ENCODE assay signal across 2 cellular contexts in the genomic region with DNA sequence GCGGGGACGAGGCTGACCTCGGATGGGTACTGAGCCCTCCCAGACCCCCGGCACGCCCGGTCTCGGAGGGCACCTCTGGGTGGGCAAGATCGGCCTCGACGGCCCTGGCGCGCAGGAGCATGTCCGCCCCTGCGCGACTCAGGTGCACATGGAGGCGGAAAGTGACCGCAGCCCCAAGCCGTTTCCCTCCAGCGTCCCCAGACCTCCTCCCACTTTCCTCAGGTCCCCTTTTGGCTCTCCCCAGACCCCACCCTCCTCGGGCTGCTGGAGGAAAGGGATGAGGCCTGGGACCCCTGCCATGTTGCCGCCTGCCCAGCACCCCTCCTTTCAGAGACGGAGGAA.
TF ChIP-seq lines count a peak whose summit lies in the region.

No MANE protein-coding gene starts in this region.

TF ChIP-seq in SK-N-SH, 30 proteins besides CTCF, POLR2A, EP300 and RAD21 (continued from another document):
- TF ChIP-seq SIN3A (IDR thresholded peaks at IDR 0.05; ENCODE audit: borderline replicate concordance, low read depth, low read length) = no peak

TF ChIP-seq in SK-N-SH treated with all-trans-retinoic acid at 6 μM for 48 hours, 23 proteins besides CTCF, POLR2A, EP300 and RAD21:
- TF ChIP-seq, protein P1, sequence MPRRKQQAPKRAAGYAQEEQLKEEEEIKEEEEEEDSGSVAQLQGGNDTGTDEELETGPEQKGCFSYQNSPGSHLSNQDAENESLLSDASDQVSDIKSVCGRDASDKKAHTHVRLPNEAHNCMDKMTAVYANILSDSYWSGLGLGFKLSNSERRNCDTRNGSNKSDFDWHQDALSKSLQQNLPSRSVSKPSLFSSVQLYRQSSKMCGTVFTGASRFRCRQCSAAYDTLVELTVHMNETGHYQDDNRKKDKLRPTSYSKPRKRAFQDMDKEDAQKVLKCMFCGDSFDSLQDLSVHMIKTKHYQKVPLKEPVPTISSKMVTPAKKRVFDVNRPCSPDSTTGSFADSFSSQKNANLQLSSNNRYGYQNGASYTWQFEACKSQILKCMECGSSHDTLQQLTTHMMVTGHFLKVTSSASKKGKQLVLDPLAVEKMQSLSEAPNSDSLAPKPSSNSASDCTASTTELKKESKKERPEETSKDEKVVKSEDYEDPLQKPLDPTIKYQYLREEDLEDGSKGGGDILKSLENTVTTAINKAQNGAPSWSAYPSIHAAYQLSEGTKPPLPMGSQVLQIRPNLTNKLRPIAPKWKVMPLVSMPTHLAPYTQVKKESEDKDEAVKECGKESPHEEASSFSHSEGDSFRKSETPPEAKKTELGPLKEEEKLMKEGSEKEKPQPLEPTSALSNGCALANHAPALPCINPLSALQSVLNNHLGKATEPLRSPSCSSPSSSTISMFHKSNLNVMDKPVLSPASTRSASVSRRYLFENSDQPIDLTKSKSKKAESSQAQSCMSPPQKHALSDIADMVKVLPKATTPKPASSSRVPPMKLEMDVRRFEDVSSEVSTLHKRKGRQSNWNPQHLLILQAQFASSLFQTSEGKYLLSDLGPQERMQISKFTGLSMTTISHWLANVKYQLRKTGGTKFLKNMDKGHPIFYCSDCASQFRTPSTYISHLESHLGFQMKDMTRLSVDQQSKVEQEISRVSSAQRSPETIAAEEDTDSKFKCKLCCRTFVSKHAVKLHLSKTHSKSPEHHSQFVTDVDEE (CRISPR knock-in tag; IDR thresholded peaks at IDR 0.05) = no peak
- TF ChIP-seq ZNF70 (CRISPR knock-in tag; IDR thresholded peaks at IDR 0.05) = no peak
- TF ChIP-seq OSR1 (CRISPR knock-in tag; IDR thresholded peaks at IDR 0.05) = no peak
- TF ChIP-seq ISL1 (CRISPR knock-in tag; IDR thresholded peaks at IDR 0.05) = no peak
- TF ChIP-seq BACH2 (CRISPR knock-in tag; IDR thresholded peaks at IDR 0.05; ENCODE audit: borderline replicate concordance) = no peak
- TF ChIP-seq, protein P2, sequence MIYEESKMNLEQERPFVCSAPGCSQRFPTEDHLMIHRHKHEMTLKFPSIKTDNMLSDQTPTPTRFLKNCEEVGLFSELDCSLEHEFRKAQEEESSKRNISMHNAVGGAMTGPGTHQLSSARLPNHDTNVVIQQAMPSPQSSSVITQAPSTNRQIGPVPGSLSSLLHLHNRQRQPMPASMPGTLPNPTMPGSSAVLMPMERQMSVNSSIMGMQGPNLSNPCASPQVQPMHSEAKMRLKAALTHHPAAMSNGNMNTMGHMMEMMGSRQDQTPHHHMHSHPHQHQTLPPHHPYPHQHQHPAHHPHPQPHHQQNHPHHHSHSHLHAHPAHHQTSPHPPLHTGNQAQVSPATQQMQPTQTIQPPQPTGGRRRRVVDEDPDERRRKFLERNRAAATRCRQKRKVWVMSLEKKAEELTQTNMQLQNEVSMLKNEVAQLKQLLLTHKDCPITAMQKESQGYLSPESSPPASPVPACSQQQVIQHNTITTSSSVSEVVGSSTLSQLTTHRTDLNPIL (CRISPR knock-in tag; IDR thresholded peaks at IDR 0.05; ENCODE audit: low read depth) = no peak
- TF ChIP-seq GLIS3 (CRISPR knock-in tag; IDR thresholded peaks at IDR 0.05) = no peak
- no peak for TF ChIP-seq ZC3H10 (CRISPR knock-in tag; IDR thresholded peaks at IDR 0.05)
- no peak for TF ChIP-seq ZNF565 (CRISPR knock-in tag; conservative IDR thresholded peaks at IDR 0.05; ENCODE audit: low read depth)
- TF ChIP-seq TOX (CRISPR knock-in tag; IDR thresholded peaks at IDR 0.05; ENCODE audit: borderline replicate concordance) = no peak
- no peak for TF ChIP-seq ESRRG (CRISPR knock-in tag; IDR thresholded peaks at IDR 0.05)
- TF ChIP-seq CSDC2 (CRISPR knock-in tag; IDR thresholded peaks at IDR 0.05) = no peak
- TF ChIP-seq, protein P3, sequence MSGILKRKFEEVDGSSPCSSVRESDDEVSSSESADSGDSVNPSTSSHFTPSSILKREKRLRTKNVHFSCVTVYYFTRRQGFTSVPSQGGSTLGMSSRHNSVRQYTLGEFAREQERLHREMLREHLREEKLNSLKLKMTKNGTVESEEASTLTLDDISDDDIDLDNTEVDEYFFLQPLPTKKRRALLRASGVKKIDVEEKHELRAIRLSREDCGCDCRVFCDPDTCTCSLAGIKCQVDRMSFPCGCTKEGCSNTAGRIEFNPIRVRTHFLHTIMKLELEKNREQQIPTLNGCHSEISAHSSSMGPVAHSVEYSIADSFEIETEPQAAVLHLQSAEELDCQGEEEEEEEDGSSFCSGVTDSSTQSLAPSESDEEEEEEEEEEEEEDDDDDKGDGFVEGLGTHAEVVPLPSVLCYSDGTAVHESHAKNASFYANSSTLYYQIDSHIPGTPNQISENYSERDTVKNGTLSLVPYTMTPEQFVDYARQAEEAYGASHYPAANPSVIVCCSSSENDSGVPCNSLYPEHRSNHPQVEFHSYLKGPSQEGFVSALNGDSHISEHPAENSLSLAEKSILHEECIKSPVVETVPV (CRISPR knock-in tag; IDR thresholded peaks at IDR 0.05) = no peak
